In genomic region chr5:157267766-157268480, GRCh38 we compare ENCODE assay signal across 9 cellular contexts. TPM values are rescaled to one million over a fixed set of nuclear protein-coding genes. Genes with fewer than 3 reads are reported as not detected.
DNase-seq lines count a peak whose midpoint lies in the region; ATAC-seq, FAIRE-seq and TF ChIP-seq lines count a peak whose summit lies in the region.
"Had no signal": no experiment of that assay in that cellular context is flagged by ENCODE, and none has a peak within 500 bp of the region (broad histone marks: within the 10 kb centered on the region; RNA-seq: fewer than 3 reads in every experiment).

No MANE protein-coding gene starts in this region.

- H3K4me2 ChIP-seq in SK-N-SH = peak overlapping the region; percentile 90; the same call in 1 of the 2 replicates

- H4K20me1 ChIP-seq in SK-N-SH (ENCODE audit: insufficient read depth) = no peaks in the 10 kb centered on the region

- H3K79me2 ChIP-seq in SK-N-SH (ENCODE audit: insufficient read depth) = no peaks in the 10 kb centered on the region

- no peak overlapping the region for H2AFZ ChIP-seq in SK-N-SH (ENCODE audit: low read depth)

- no peaks in the 10 kb centered on the region for H3K9me2 ChIP-seq in SK-N-SH

- DNase-seq in SK-N-SH (no peak), left ventricle myocardium superior (peak; percentile 53), GM12892 (ENCODE audit: insufficient read length) (no peak), NK-92 (lab: John Stamatoyannopoulos, UW; ENCODE audit: unreplicated experiment) (no peak)
- peak; percentile 18 for DNase-seq in activated CD4-positive, alpha-beta memory T cell treated with anti-CD3 and anti-CD28 coated beads for 36 hours
- DNase-seq: stimulated activated CD4-positive, alpha-beta T cell treated with anti-CD3 and anti-CD28 coated beads, Interleukin-4, amount 100 ng/mL, for 4 hours had no signal

- no peak overlapping the region for H3K4me3 ChIP-seq in SK-N-SH (ENCODE audit: low read depth in 2 of 2, low read length in 1 of 2)

- POLR2A ChIA-PET in SK-N-SH (lab: Yijun Ruan, JAX) = no interaction called here
- POLR2A ChIA-PET in activated CD4-positive, alpha-beta memory T cell treated with anti-CD3 and anti-CD28 coated beads for 36 hours (lab: Charles Lee) = interaction anchor here (0.6 to 2.5 kb wide), 10 partner anchors 11 to 125 kb away, joined by 3 to 8 read pairs (median 5); partner anchors contain the start of gene MED7

- no peak for TF ChIP-seq POLR2A in GM12892 (IDR thresholded peaks at IDR 0.05; ENCODE audit: low read depth, low read length)

- no peaks in the 10 kb centered on the region for H3K9me3 Mint-ChIP-seq in activated CD4-positive, alpha-beta memory T cell treated with anti-CD3 and anti-CD28 coated beads for 36 hours
- H3K9me3 Mint-ChIP-seq in stimulated activated memory B cell treated with anti-CD40 and anti-IgM and Interleukin-4, amounts not matched to agents 10 μg/mL and 1 μg/mL and 100 μg/mL, for 72 hours = no peaks in the 10 kb centered on the region

- no peaks in the 10 kb centered on the region for H3F3A ChIP-seq in SK-N-SH (replicated peaks; ENCODE audit: insufficient read depth)

- no peak for FAIRE-seq in GM12892 (lab: Jason Lieb, UNC)

- ATAC-seq in SK-N-SH treated with all-trans-retinoic acid at 6 μM for 48 hours = no peak
- peak; percentile 69 for ATAC-seq in left ventricle myocardium superior
- ATAC-seq in stimulated activated memory B cell treated with anti-CD40 and anti-IgM and Interleukin-4, amounts not matched to agents 10 μg/mL and 1 μg/mL and 100 μg/mL, for 72 hours = no peak
- ATAC-seq in HG03442 (IDR thresholded peaks at IDR 0.05; ENCODE audit: unreplicated experiment) = no peak

- no peaks in the 10 kb centered on the region for H3K27me3 Mint-ChIP-seq in activated CD4-positive, alpha-beta memory T cell treated with anti-CD3 and anti-CD28 coated beads for 36 hours
- H3K27me3 Mint-ChIP-seq in stimulated activated memory B cell treated with anti-CD40 and anti-IgM and Interleukin-4, amounts not matched to agents 10 μg/mL and 1 μg/mL and 100 μg/mL, for 72 hours = no peaks in the 10 kb centered on the region

- no peak for TF ChIP-seq EP300 in SK-N-SH (IDR thresholded peaks at IDR 0.05; ENCODE audit: borderline replicate concordance in 1 of 2, low read depth in 1 of 2, low read length in 1 of 2)

- H3K36me3 ChIP-seq in SK-N-SH (replicated peaks in 1 of 2; ENCODE audit: control insufficient read depth in 1 of 2, insufficient read depth in 2 of 2, low read length in 1 of 2) = no peaks in the 10 kb centered on the region

- peaks cover 80% of the 10 kb centered on the region for H3K4me1 Mint-ChIP-seq in activated CD4-positive, alpha-beta memory T cell treated with anti-CD3 and anti-CD28 coated beads for 36 hours (ENCODE audit: low read depth)
- peaks cover 82% of the 10 kb centered on the region for H3K4me1 Mint-ChIP-seq in stimulated activated memory B cell treated with anti-CD40 and anti-IgM and Interleukin-4, amounts not matched to agents 10 μg/mL and 1 μg/mL and 100 μg/mL, for 72 hours

- H3K9ac ChIP-seq in SK-N-SH = no peak overlapping the region

- no peak for TF ChIP-seq CTCF in SK-N-SH (IDR thresholded peaks at IDR 0.05)

- no peaks in the 10 kb centered on the region for H3K9me3 ChIP-seq in SK-N-SH

- H3K4me3 Mint-ChIP-seq in activated CD4-positive, alpha-beta memory T cell treated with anti-CD3 and anti-CD28 coated beads for 36 hours = peak overlapping the region; percentile 96
- H3K4me3 Mint-ChIP-seq in stimulated activated memory B cell treated with anti-CD40 and anti-IgM and Interleukin-4, amounts not matched to agents 10 μg/mL and 1 μg/mL and 100 μg/mL, for 72 hours = peak overlapping the region; percentile 93

- peaks cover 15% of the 10 kb centered on the region; the same call in 1 of the 2 replicates for H3K27me3 ChIP-seq in SK-N-SH (ENCODE audit: insufficient read depth)

- CTCF ChIA-PET in SK-N-SH (lab: Yijun Ruan, JAX) = interaction anchor here (0.6 to 6.8 kb wide), 7 partner anchors 15 to 1490 kb away, joined by 3 to 63 read pairs (median 3); no protein-coding TSS in a partner anchor
- CTCF ChIA-PET in activated CD4-positive, alpha-beta memory T cell treated with anti-CD3 and anti-CD28 coated beads for 36 hours (lab: Charles Lee) = interaction anchor here (0.8 to 4.8 kb wide), 6 partner anchors 11 to 125 kb away, joined by 3 to 28 read pairs (median 7); no protein-coding TSS in a partner anchor

- peaks cover 0 to 19% of the 10 kb centered on the region in 2 experiments; a peak in 1 of 4 replicates for H3K4me1 ChIP-seq in SK-N-SH (ENCODE audit: control insufficient read depth in 1 of 2, insufficient read depth in 2 of 2, low read depth in 1 of 2, low read length in 1 of 2)

- 80% methylated on average over 8 of the region's 8 CpGs for WGBS in SK-N-SH (ENCODE audit: low lambda C conversion rate)

- no peak for TF ChIP-seq RAD21 in SK-N-SH (IDR thresholded peaks at IDR 0.05; ENCODE audit: low read length)

- H3K27ac Mint-ChIP-seq in activated CD4-positive, alpha-beta memory T cell treated with anti-CD3 and anti-CD28 coated beads for 36 hours = peak overlapping the region; percentile 89
- H3K27ac Mint-ChIP-seq in stimulated activated memory B cell treated with anti-CD40 and anti-IgM and Interleukin-4, amounts not matched to agents 10 μg/mL and 1 μg/mL and 100 μg/mL, for 72 hours = peak overlapping the region; percentile 96

- intact Hi-C loops in activated CD4-positive, alpha-beta memory T cell treated with anti-CD3 and anti-CD28 coated beads for 36 hours (cut with micrococcal nuclease) = loop anchor here (5.0 kb wide), 1 partner anchor 464 kb away; the partner anchor contains the start of gene THG1L
- intact Hi-C loops in left ventricle myocardium superior (cut with micrococcal nuclease) = no loop called here

- H3K36me3 Mint-ChIP-seq in activated CD4-positive, alpha-beta memory T cell treated with anti-CD3 and anti-CD28 coated beads for 36 hours = peaks cover 42% of the 10 kb centered on the region
- H3K36me3 Mint-ChIP-seq in stimulated activated memory B cell treated with anti-CD40 and anti-IgM and Interleukin-4, amounts not matched to agents 10 μg/mL and 1 μg/mL and 100 μg/mL, for 72 hours = peaks cover 43% of the 10 kb centered on the region

- no peak overlapping the region for H3K27ac ChIP-seq in SK-N-SH (ENCODE audit: low read depth in 2 of 2, low read length in 1 of 2)

TF ChIP-seq in SK-N-SH, 30 proteins besides CTCF, POLR2A, EP300 and RAD21:
- TF ChIP-seq FOXM1 (IDR thresholded peaks at IDR 0.05; ENCODE audit: low read depth) (no peak), NFIC (IDR thresholded peaks at IDR 0.05; ENCODE audit: borderline replicate concordance) (no peak), RFX5 (IDR thresholded peaks at IDR 0.05; ENCODE audit: low read length) (no peak)

TF ChIP-seq in SK-N-SH treated with all-trans-retinoic acid at 6 μM for 48 hours, 23 proteins besides CTCF, POLR2A, EP300 and RAD21:
- TF ChIP-seq BACH2 (CRISPR knock-in tag; IDR thresholded peaks at IDR 0.05; ENCODE audit: borderline replicate concordance) (no peak), ARNTL (CRISPR knock-in tag; IDR thresholded peaks at IDR 0.05; ENCODE audit: borderline replicate concordance, low read depth) (no peak), ESRRG (CRISPR knock-in tag; IDR thresholded peaks at IDR 0.05) (no peak), ZC3H10 (CRISPR knock-in tag; IDR thresholded peaks at IDR 0.05) (no peak), RARB (CRISPR knock-in tag; IDR thresholded peaks at IDR 0.05) (no peak), ZFP30 (CRISPR knock-in tag; IDR thresholded peaks at IDR 0.05) (no peak)
- TF ChIP-seq, protein P1, sequence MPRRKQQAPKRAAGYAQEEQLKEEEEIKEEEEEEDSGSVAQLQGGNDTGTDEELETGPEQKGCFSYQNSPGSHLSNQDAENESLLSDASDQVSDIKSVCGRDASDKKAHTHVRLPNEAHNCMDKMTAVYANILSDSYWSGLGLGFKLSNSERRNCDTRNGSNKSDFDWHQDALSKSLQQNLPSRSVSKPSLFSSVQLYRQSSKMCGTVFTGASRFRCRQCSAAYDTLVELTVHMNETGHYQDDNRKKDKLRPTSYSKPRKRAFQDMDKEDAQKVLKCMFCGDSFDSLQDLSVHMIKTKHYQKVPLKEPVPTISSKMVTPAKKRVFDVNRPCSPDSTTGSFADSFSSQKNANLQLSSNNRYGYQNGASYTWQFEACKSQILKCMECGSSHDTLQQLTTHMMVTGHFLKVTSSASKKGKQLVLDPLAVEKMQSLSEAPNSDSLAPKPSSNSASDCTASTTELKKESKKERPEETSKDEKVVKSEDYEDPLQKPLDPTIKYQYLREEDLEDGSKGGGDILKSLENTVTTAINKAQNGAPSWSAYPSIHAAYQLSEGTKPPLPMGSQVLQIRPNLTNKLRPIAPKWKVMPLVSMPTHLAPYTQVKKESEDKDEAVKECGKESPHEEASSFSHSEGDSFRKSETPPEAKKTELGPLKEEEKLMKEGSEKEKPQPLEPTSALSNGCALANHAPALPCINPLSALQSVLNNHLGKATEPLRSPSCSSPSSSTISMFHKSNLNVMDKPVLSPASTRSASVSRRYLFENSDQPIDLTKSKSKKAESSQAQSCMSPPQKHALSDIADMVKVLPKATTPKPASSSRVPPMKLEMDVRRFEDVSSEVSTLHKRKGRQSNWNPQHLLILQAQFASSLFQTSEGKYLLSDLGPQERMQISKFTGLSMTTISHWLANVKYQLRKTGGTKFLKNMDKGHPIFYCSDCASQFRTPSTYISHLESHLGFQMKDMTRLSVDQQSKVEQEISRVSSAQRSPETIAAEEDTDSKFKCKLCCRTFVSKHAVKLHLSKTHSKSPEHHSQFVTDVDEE (CRISPR knock-in tag; IDR thresholded peaks at IDR 0.05) = no peak

RNA-seq across cellular contexts. Expression of gene CYFIP2, which starts 2.0 kb away (rescaled TPM):
- polyA plus RNA-seq in SK-N-SH (2012; rRNA removed) = 20.1 and 21.3 TPM in 2 replicates
- polyA plus RNA-seq in SK-N-SH (2012; cell fraction: cytosol; rRNA removed) = 17.0 and 20.2 TPM in 2 replicates
- 43.5 and 54.8 TPM in 2 replicates for polyA plus RNA-seq in SK-N-SH (2012; cell fraction: nucleus; rRNA removed)
- total RNA-seq in activated CD4-positive, alpha-beta memory T cell treated with anti-CD3 and anti-CD28 coated beads for 36 hours = 100 to 1,000 TPM; 319 to 321 TPM
- total RNA-seq in left ventricle myocardium superior = 33.3 TPM
- 69.7 TPM for polyA plus RNA-seq in GM12892 (2012; ENCODE audit: missing spikeins)

Comparison
In these comparisons a context has a peak if more than half of its experiments do, and no peak if none do; other contexts are left out.
1. DNase-seq: peak in activated CD4-positive, alpha-beta memory T cell treated with anti-CD3 and anti-CD28 coated beads for 36 hours (single experiment) and left ventricle myocardium superior (single experiment); none in SK-N-SH (single experiment), GM12892 (single experiment) and NK-92 (single experiment).